In the genomic region with DNA sequence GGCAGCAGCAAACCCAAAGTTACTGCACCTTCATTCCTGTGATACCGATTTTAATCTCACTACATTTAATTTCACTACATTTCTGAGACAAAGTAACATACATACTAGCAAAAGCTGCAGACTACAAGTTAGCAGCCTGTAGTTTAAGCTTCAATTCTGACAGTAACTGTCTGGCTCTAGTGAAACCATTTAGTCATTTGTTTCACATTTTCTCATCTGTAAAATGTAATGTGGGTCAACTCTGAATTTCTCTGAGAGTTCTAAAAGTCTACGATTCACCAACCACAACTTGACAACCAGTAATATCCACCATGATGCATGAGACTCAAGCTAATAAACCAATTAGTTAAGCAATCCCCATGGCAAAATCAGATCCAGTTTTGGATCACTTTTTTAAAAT, we compare ENCODE assay signal across 21 cellular contexts.
DNase-seq lines count a peak whose midpoint lies in the region; ATAC-seq and TF ChIP-seq lines count a peak whose summit lies in the region.
"Had no signal": no experiment of that assay in that cellular context is flagged by ENCODE, and none has a peak within 500 bp of the region (broad histone marks: within the 10 kb centered on the region; RNA-seq: fewer than 3 reads in every experiment).

No MANE protein-coding gene starts in this region.

- H3K27me3 Mint-ChIP-seq in activated CD8-positive, alpha-beta T cell treated with anti-CD3 and anti-CD28 coated beads for 36 hours: no peaks in the 10 kb centered on the region
- H3K27me3 Mint-ChIP-seq in activated CD8-positive, alpha-beta T cell treated with anti-CD3 and anti-CD28 coated beads, Interleukin-2, amount 10 ng/mL, durations not matched to agents 7 days and 5 days (ENCODE audit: low read depth): peaks cover 4% of the 10 kb centered on the region
- H3K27me3 Mint-ChIP-seq in brain: peaks cover 2% of the 10 kb centered on the region
- H3K27me3 Mint-ChIP-seq: IgD-negative memory B cell had no signal

- H3K9me3 Mint-ChIP-seq in activated CD8-positive, alpha-beta T cell treated with anti-CD3 and anti-CD28 coated beads for 36 hours: no peaks in the 10 kb centered on the region
- H3K9me3 Mint-ChIP-seq in activated CD8-positive, alpha-beta T cell treated with anti-CD3 and anti-CD28 coated beads, Interleukin-2, amount 10 ng/mL, durations not matched to agents 7 days and 5 days (ENCODE audit: insufficient read depth): no peaks in the 10 kb centered on the region
- H3K9me3 Mint-ChIP-seq in brain: no peaks in the 10 kb centered on the region
- H3K9me3 Mint-ChIP-seq: CD14-positive monocyte, IgD-negative memory B cell had no signal

- peaks cover 3% of the 10 kb centered on the region for H3F3A ChIP-seq in neural cell (ENCODE audit: insufficient read depth, low read length, poor library complexity, severe bottlenecking)

- peaks cover 10% of the 10 kb centered on the region for H3K4me1 Mint-ChIP-seq in activated CD8-positive, alpha-beta T cell treated with anti-CD3 and anti-CD28 coated beads for 36 hours (ENCODE audit: low read depth)
- no peaks in the 10 kb centered on the region for H3K4me1 Mint-ChIP-seq in activated CD8-positive, alpha-beta T cell treated with anti-CD3 and anti-CD28 coated beads, Interleukin-2, amount 10 ng/mL, durations not matched to agents 7 days and 5 days (ENCODE audit: low read depth)
- H3K4me1 Mint-ChIP-seq in brain: peaks cover 65% of the 10 kb centered on the region
- H3K4me1 Mint-ChIP-seq: CD14-positive monocyte had no signal

- peak overlapping the region; percentile 74 for H3K27ac ChIP-seq in neural cell (ENCODE audit: low read length)
- H3K27ac ChIP-seq: adrenal gland, HL-60, neutrophil, thoracic aorta had no signal

- intact Hi-C loops in activated CD8-positive, alpha-beta T cell treated with anti-CD3 and anti-CD28 coated beads for 36 hours (cut with micrococcal nuclease): no loop called here

- DNase-seq in activated CD8-positive, alpha-beta T cell treated with anti-CD3 and anti-CD28 coated beads for 36 hours: no peak
- DNase-seq in activated CD8-positive, alpha-beta T cell treated with anti-CD3 and anti-CD28 coated beads, Interleukin-2, amount 10 ng/mL, durations not matched to agents 7 days and 5 days: no peak
- DNase-seq in NOMO-1 treated with DMSO at 0.1 percent for 48 hours (lab: John Stamatoyannopoulos, UW; ENCODE audit: unreplicated experiment): no peak
- DNase-seq: activated CD4-positive, alpha-beta T cell treated with anti-CD3 and anti-CD28 coated beads for 1 hour; adrenal gland; foreskin melanocyte; GF-D8; midbrain; NCI-H187; NCI-H345; stimulated activated CD4-positive, alpha-beta T cell treated with anti-CD3 and anti-CD28 coated beads, Interleukin-12 subunit alpha, Interleukin-12 subunit beta, amount 100 ng/mL, for 4 hours had no signal

- TF ChIP-seq RAD21 in neural cell (conservative IDR thresholded peaks at IDR 0.05): no peak

- H3K4me3 Mint-ChIP-seq in activated CD8-positive, alpha-beta T cell treated with anti-CD3 and anti-CD28 coated beads for 36 hours: no peak overlapping the region
- H3K4me3 Mint-ChIP-seq in activated CD8-positive, alpha-beta T cell treated with anti-CD3 and anti-CD28 coated beads, Interleukin-2, amount 10 ng/mL, durations not matched to agents 7 days and 5 days: no peak overlapping the region
- H3K4me3 Mint-ChIP-seq in brain: peak overlapping the region in 2 of 5 experiments; percentile 64 to 66
- H3K4me3 Mint-ChIP-seq: CD14-positive monocyte had no signal

- no peaks in the 10 kb centered on the region for H3K36me3 Mint-ChIP-seq in activated CD8-positive, alpha-beta T cell treated with anti-CD3 and anti-CD28 coated beads for 36 hours (ENCODE audit: low read depth)
- no peaks in the 10 kb centered on the region for H3K36me3 Mint-ChIP-seq in activated CD8-positive, alpha-beta T cell treated with anti-CD3 and anti-CD28 coated beads, Interleukin-2, amount 10 ng/mL, durations not matched to agents 7 days and 5 days (ENCODE audit: low read depth)
- no peaks in the 10 kb centered on the region for H3K36me3 Mint-ChIP-seq in brain
- H3K36me3 Mint-ChIP-seq: CD14-positive monocyte had no signal

- no peak overlapping the region for H2AFZ ChIP-seq in neural cell (ENCODE audit: low read depth, low read length)

- H3K27ac Mint-ChIP-seq in activated CD8-positive, alpha-beta T cell treated with anti-CD3 and anti-CD28 coated beads for 36 hours: peak overlapping the region; percentile 44
- no peak overlapping the region for H3K27ac Mint-ChIP-seq in activated CD8-positive, alpha-beta T cell treated with anti-CD3 and anti-CD28 coated beads, Interleukin-2, amount 10 ng/mL, durations not matched to agents 7 days and 5 days
- H3K27ac Mint-ChIP-seq in brain: peak overlapping the region; percentile 26 to 92 (median 36)
- H3K27ac Mint-ChIP-seq: CD14-positive monocyte, IgD-negative memory B cell had no signal

- H4K20me1 ChIP-seq in neural cell (ENCODE audit: insufficient read depth): no peaks in the 10 kb centered on the region

- H3K36me3 ChIP-seq in neural cell (ENCODE audit: insufficient read depth, low read length): no peaks in the 10 kb centered on the region
- H3K36me3 ChIP-seq: adrenal gland, neutrophil, thoracic aorta had no signal

- no peaks in the 10 kb centered on the region for H3K27me3 ChIP-seq in neural cell (ENCODE audit: insufficient read depth, low read depth, low read length)
- H3K27me3 ChIP-seq: adrenal gland, neutrophil had no signal

- H3K4me2 ChIP-seq in neural cell (ENCODE audit: low read length): peak overlapping the region; percentile 20

- CTCF ChIA-PET in activated CD8-positive, alpha-beta T cell treated with anti-CD3 and anti-CD28 coated beads for 36 hours (lab: Charles Lee): no interaction called here
- CTCF ChIA-PET in activated CD8-positive, alpha-beta T cell treated with anti-CD3 and anti-CD28 coated beads, Interleukin-2, amount 10 ng/mL, durations not matched to agents 7 days and 5 days (lab: Charles Lee): no interaction called here

- no peak for TF ChIP-seq EP300 in neural cell (conservative IDR thresholded peaks at IDR 0.05; ENCODE audit: poor library complexity, severe bottlenecking)

- peak overlapping the region; percentile 37 for H3K4me3 ChIP-seq in neural cell (ENCODE audit: low read length)
- H3K4me3 ChIP-seq: adrenal gland, thoracic aorta had no signal

- no peak for TF ChIP-seq CTCF in activated CD8-positive, alpha-beta T cell treated with anti-CD3 and anti-CD28 coated beads for 36 hours (IDR thresholded peaks at IDR 0.05)
- TF ChIP-seq CTCF in brain (conservative IDR thresholded peaks at IDR 0.05) (no peak), neural cell (IDR thresholded peaks at IDR 0.05; ENCODE audit: poor library complexity, severe bottlenecking) (no peak)

- no peaks in the 10 kb centered on the region for H3K79me2 ChIP-seq in neural cell (replicated peaks; ENCODE audit: insufficient read depth, low read length)

- peak overlapping the region; percentile 10 for H3K9ac ChIP-seq in neural cell (ENCODE audit: low read length)

- POLR2A ChIA-PET in activated CD8-positive, alpha-beta T cell treated with anti-CD3 and anti-CD28 coated beads for 36 hours (lab: Charles Lee): no interaction called here
- POLR2A ChIA-PET in activated CD8-positive, alpha-beta T cell treated with anti-CD3 and anti-CD28 coated beads, Interleukin-2, amount 10 ng/mL, durations not matched to agents 7 days and 5 days (lab: Charles Lee): no interaction called here

- ATAC-seq in activated CD8-positive, alpha-beta T cell treated with anti-CD3 and anti-CD28 coated beads for 36 hours: peak; percentile 80
- no peak for ATAC-seq in activated CD8-positive, alpha-beta T cell treated with anti-CD3 and anti-CD28 coated beads, Interleukin-2, amount 10 ng/mL, durations not matched to agents 7 days and 5 days
- ATAC-seq in HG03354 (IDR thresholded peaks at IDR 0.05; ENCODE audit: poor library complexity, severe bottlenecking, unreplicated experiment): peak; percentile 40
- ATAC-seq in GM21360 (IDR thresholded peaks at IDR 0.05; ENCODE audit: unreplicated experiment): no peak
- no peak for ATAC-seq in HG03457 (IDR thresholded peaks at IDR 0.05; ENCODE audit: unreplicated experiment)

- no peaks in the 10 kb centered on the region for H3K9me3 ChIP-seq in neural cell (ENCODE audit: low read length)
- H3K9me3 ChIP-seq: adrenal gland, neutrophil, thoracic aorta had no signal

- no peaks in the 10 kb centered on the region for H3K9me2 ChIP-seq in neural cell (ENCODE audit: insufficient read depth, low read length)

TF ChIP-seq in neural cell, 6 proteins besides CTCF, POLR2A, EP300 and RAD21:
- TF ChIP-seq TAF1 (IDR thresholded peaks at IDR 0.05; ENCODE audit: low read depth): no peak
- no peak for TF ChIP-seq EZH2 (IDR thresholded peaks at IDR 0.05; ENCODE audit: borderline replicate concordance, insufficient read depth, low read length, poor library complexity, severe bottlenecking)
- TF ChIP-seq POLR2AphosphoS5 (IDR thresholded peaks at IDR 0.05): no peak
- no peak for TF ChIP-seq SMC3 (conservative IDR thresholded peaks at IDR 0.05; ENCODE audit: poor library complexity)
- TF ChIP-seq REST (IDR thresholded peaks at IDR 0.05; ENCODE audit: borderline replicate concordance): no peak
- no peak for TF ChIP-seq MXI1 (conservative IDR thresholded peaks at IDR 0.05; ENCODE audit: poor library complexity, severe bottlenecking)

Comparison
In these comparisons a context has a peak if more than half of its experiments do, and no peak if none do; other contexts are left out.
1. ATAC-seq: peak in activated CD8-positive, alpha-beta T cell treated with anti-CD3 and anti-CD28 coated beads for 36 hours (single experiment) and HG03354 (single experiment); none in activated CD8-positive, alpha-beta T cell treated with anti-CD3 and anti-CD28 coated beads, Interleukin-2, amount 10 ng/mL, durations not matched to agents 7 days and 5 days (single experiment), GM21360 (single experiment) and HG03457 (single experiment).